In the genomic region with DNA sequence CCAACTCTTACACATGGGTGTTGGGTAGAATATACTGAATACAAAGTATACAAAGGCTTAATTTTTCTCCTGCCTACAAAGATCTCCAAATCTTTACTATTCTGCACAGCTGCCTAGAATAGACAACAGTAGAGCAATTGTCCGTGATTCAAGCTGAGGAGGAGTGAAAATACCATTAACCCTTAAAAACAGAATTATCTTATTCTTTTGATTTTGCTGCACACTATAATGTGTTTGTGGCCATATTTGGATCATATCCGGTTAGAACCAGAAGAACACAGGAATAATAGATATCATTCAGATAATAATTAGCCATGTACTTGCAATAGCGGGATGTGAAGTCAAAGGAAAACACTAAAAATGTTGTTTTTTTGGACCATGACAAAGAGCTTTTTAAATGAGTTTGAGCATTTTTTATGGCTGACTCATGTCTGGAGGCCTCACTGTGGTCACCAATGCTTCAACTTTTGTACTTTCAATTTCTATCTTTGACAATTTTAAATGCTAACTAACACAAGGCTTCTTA, we compare ENCODE assay signal across 9 cellular contexts.
A peak's percentile ranks its signal among the peaks of the same experiment; 100 is the strongest.
DNase-seq lines count a peak whose midpoint lies in the region; ATAC-seq and TF ChIP-seq lines count a peak whose summit lies in the region.
"Had no signal": no experiment of that assay in that cellular context is flagged by ENCODE, and none has a peak within 500 bp of the region (broad histone marks: within the 10 kb centered on the region; RNA-seq: fewer than 3 reads in every experiment).

No MANE protein-coding gene starts in this region.

- ATAC-seq in GM18909 (IDR thresholded peaks at IDR 0.05; ENCODE audit: poor library complexity, unreplicated experiment) = peak; percentile 86
- ATAC-seq in HG03039 (IDR thresholded peaks at IDR 0.05; ENCODE audit: unreplicated experiment) = peak; percentile 69
- ATAC-seq: Panc1 had no signal

- H3K27me3 ChIP-seq in WERI-Rb-1 (ENCODE audit: insufficient read depth, low read depth, severe bottlenecking) = no peaks in the 10 kb centered on the region

- no peaks in the 10 kb centered on the region for H3K9me3 ChIP-seq in WERI-Rb-1 (ENCODE audit: severe bottlenecking)

- no peaks in the 10 kb centered on the region for H3K36me3 Mint-ChIP-seq in glutamatergic neuron (ENCODE audit: unreplicated experiment)

- TF ChIP-seq CTCF in glutamatergic neuron (IDR thresholded peaks at IDR 0.05; ENCODE audit: partially characterized antibody, unreplicated experiment) = no peak
- no peak for TF ChIP-seq CTCF in WERI-Rb-1 (IDR thresholded peaks at IDR 0.05; ENCODE audit: low read depth, low read length)

- no peak overlapping the region for H3K27ac ChIP-seq in WERI-Rb-1

- no peak overlapping the region for H3K4me3 ChIP-seq in WERI-Rb-1 (ENCODE audit: low read depth, low read length)

- no peaks in the 10 kb centered on the region for H3K36me3 ChIP-seq in WERI-Rb-1

- no peak overlapping the region for H3K4me3 Mint-ChIP-seq in glutamatergic neuron (ENCODE audit: unreplicated experiment)

- peaks cover 7% of the 10 kb centered on the region for H3K9me3 Mint-ChIP-seq in glutamatergic neuron (ENCODE audit: unreplicated experiment)

- peaks cover 5% of the 10 kb centered on the region for H3K27me3 Mint-ChIP-seq in glutamatergic neuron (ENCODE audit: unreplicated experiment)

- no peak overlapping the region for H3K27ac Mint-ChIP-seq in glutamatergic neuron (ENCODE audit: unreplicated experiment)

- H3K4me1 Mint-ChIP-seq in glutamatergic neuron (ENCODE audit: low read depth, unreplicated experiment) = peaks cover 28% of the 10 kb centered on the region

- DNase-seq in amniotic epithelial cell (ENCODE audit: low read depth) = peak; percentile 84
- peak; percentile 59 for DNase-seq in myocyte (ENCODE audit: low read depth)
- DNase-seq in HT-29 (ENCODE audit: low spot score) = no peak
- DNase-seq in glutamatergic neuron = no peak
- no peak for DNase-seq in NK-92 treated with Interleukin-12 subunit alpha and Interleukin-12 subunit beta, amount 100 ng/mL, for 24 hours (lab: John Stamatoyannopoulos, UW)
- no peak for DNase-seq in WERI-Rb-1

Comparison
In these comparisons a context has a peak if more than half of its experiments do, and no peak if none do; other contexts are left out.
1. DNase-seq: peak in amniotic epithelial cell (single experiment) and myocyte (single experiment); none in HT-29 (single experiment), glutamatergic neuron (single experiment), NK-92 treated with Interleukin-12 subunit alpha and Interleukin-12 subunit beta, amount 100 ng/mL, for 24 hours (single experiment) and WERI-Rb-1 (single experiment).